In the genomic region with DNA sequence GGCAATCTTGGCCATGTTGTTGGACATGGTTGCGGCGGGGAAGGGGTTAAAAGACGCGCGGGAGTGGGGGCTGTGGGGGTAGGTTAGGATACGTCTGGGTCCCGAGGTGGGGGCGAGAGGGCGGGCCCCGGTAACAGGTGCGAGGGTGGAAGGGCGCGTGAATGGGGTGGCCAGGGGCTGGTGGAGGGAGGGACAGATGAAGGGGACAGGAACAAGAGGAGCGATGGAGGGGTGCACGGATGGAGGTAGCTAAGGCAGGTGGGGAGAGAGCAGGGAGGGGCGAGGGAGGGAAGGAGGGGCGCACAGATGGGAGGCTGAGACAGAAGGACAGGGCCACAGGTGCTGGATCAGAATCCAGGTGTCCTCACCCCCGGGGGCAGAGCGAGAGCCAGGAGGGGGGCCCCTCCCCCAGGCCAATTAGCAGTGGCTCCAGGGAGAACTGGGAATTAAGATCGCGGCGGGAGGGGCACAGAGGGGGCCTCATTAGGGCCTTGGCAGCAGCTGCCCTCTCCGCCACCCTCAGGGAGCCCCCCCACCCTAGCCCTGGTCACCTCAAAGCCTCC, we compare ENCODE assay signal across 8 cellular contexts. TPM values are rescaled to one million over a fixed set of nuclear protein-coding genes. Genes with fewer than 3 reads are reported as not detected.
DNase-seq lines count a peak whose midpoint lies in the region; ATAC-seq, FAIRE-seq and TF ChIP-seq lines count a peak whose summit lies in the region.

No MANE protein-coding gene starts in this region.

- no peak overlapping the region for H3K9ac ChIP-seq in iPS-18a (ENCODE audit: low read length)

- no peak for FAIRE-seq in small intestine (lab: Jason Lieb, UNC)

- WGBS in small intestine, 3 donors = 2 to 10% (median 9%) methylated on average over 20 to 23 of the region's 23 CpGs

- H3K36me3 Mint-ChIP-seq in activated CD4-positive, alpha-beta memory T cell treated with anti-CD3 and anti-CD28 coated beads, Interleukin-2, amount 10 ng/mL, durations not matched to agents 7 days and 5 days (ENCODE audit: low read depth) = no peaks in the 10 kb centered on the region

- peaks cover 57% of the 10 kb centered on the region for H3K27me3 ChIP-seq in iPS-18a (ENCODE audit: control insufficient read depth, insufficient read depth, low read length)
- H3K27me3 ChIP-seq in small intestine (ENCODE audit: control insufficient read depth in 2 of 2, insufficient read depth in 2 of 2, low read length in 2 of 2) = peaks cover 0 to 4% of the 10 kb centered on the region in 2 donors

- H3K9me3 ChIP-seq in iPS-18a (ENCODE audit: control insufficient read depth, low read depth, low read length) (no peaks in the 10 kb centered on the region), small intestine (ENCODE audit: control insufficient read depth, low read depth) (no peaks in the 10 kb centered on the region)

- peaks cover 23% of the 10 kb centered on the region for H3K27me3 Mint-ChIP-seq in activated CD4-positive, alpha-beta memory T cell treated with anti-CD3 and anti-CD28 coated beads, Interleukin-2, amount 10 ng/mL, durations not matched to agents 7 days and 5 days

- TF ChIP-seq CTCF in AG04449 (IDR thresholded peaks at IDR 0.05; ENCODE audit: insufficient read depth, low read length, missing control alignments) (no peak), GM10248 (IDR thresholded peaks at IDR 0.05; ENCODE audit: control extremely low read depth, extremely low read depth, low read depth, missing control alignments) (no peak)

- H3K27ac Mint-ChIP-seq in activated CD4-positive, alpha-beta memory T cell treated with anti-CD3 and anti-CD28 coated beads, Interleukin-2, amount 10 ng/mL, durations not matched to agents 7 days and 5 days = no peak overlapping the region

- CTCF ChIA-PET in AG04449 (lab: Yijun Ruan, JAX) = interaction anchor here (8.1 to 8.3 kb wide), 2 partner anchors 22 to 27 kb away, joined by 63 to 94 read pairs; a partner anchor contains a TSS
- CTCF ChIA-PET in HEK293T (lab: Yijun Ruan, JAX) = no interaction called here
- CTCF ChIA-PET in activated CD4-positive, alpha-beta memory T cell treated with anti-CD3 and anti-CD28 coated beads, Interleukin-2, amount 10 ng/mL, durations not matched to agents 7 days and 5 days (lab: Charles Lee) = interaction anchor here (5.3 kb wide), 1 partner anchor 22 kb away, joined by 30 read pairs; no protein-coding TSS in a partner anchor
- CTCF ChIA-PET in GM10248 (lab: Yijun Ruan, JAX) = interaction anchor here (1.2 to 5.0 kb wide), 4 partner anchors 9 to 21 kb away, joined by 4 to 36 read pairs (median 27); no protein-coding TSS in a partner anchor

- H3K4me1 ChIP-seq in iPS-18a (ENCODE audit: control insufficient read depth, low read depth, low read length) = peaks cover 12% of the 10 kb centered on the region
- peaks cover 0 to 5% of the 10 kb centered on the region in 2 donors for H3K4me1 ChIP-seq in small intestine (ENCODE audit: control insufficient read depth in 2 of 2, insufficient read depth in 1 of 2, low read depth in 1 of 2, low read length in 1 of 2)

- H3K4me3 Mint-ChIP-seq in activated CD4-positive, alpha-beta memory T cell treated with anti-CD3 and anti-CD28 coated beads, Interleukin-2, amount 10 ng/mL, durations not matched to agents 7 days and 5 days = peak overlapping the region; percentile 12

- DNase-seq in AG04449 (ENCODE audit: low read depth, low spot score) = no peak
- DNase-seq in HEK293T (ENCODE audit: extremely low spot score) = no peak
- no peak for DNase-seq in activated CD4-positive, alpha-beta memory T cell treated with anti-CD3 and anti-CD28 coated beads, Interleukin-2, amount 10 ng/mL, durations not matched to agents 7 days and 5 days
- no peak for DNase-seq in small intestine
- no peak for DNase-seq in GM10248 (ENCODE audit: extremely low spot score)
- DNase-seq in central memory CD4-positive, alpha-beta T cell = no peak

- peak overlapping the region; percentile 48 for H3K4me3 ChIP-seq in AG04449 (ENCODE audit: low read depth, low read length)
- H3K4me3 ChIP-seq in iPS-18a (ENCODE audit: low read length) = peak overlapping the region; percentile 70
- no peak overlapping the region for H3K4me3 ChIP-seq in small intestine (ENCODE audit: low read depth in 1 of 2, low read length in 2 of 2)

- no peak for ATAC-seq in HG02798 (IDR thresholded peaks at IDR 0.05; ENCODE audit: poor library complexity, unreplicated experiment)

- peaks cover 21% of the 10 kb centered on the region for H3K4me1 Mint-ChIP-seq in activated CD4-positive, alpha-beta memory T cell treated with anti-CD3 and anti-CD28 coated beads, Interleukin-2, amount 10 ng/mL, durations not matched to agents 7 days and 5 days

- POLR2A ChIA-PET in AG04449 (lab: Yijun Ruan, JAX) = no interaction called here
- POLR2A ChIA-PET in HEK293T (lab: Yijun Ruan, JAX) = no interaction called here
- POLR2A ChIA-PET in activated CD4-positive, alpha-beta memory T cell treated with anti-CD3 and anti-CD28 coated beads, Interleukin-2, amount 10 ng/mL, durations not matched to agents 7 days and 5 days (lab: Charles Lee) = no interaction called here
- POLR2A ChIA-PET in GM10248 (lab: Yijun Ruan, JAX) = interaction anchor here (0.6 kb wide), 1 partner anchor 198 kb away, joined by 3 read pairs; no protein-coding TSS in a partner anchor

- no peaks in the 10 kb centered on the region for H3K9me3 Mint-ChIP-seq in activated CD4-positive, alpha-beta memory T cell treated with anti-CD3 and anti-CD28 coated beads, Interleukin-2, amount 10 ng/mL, durations not matched to agents 7 days and 5 days

- H3K27ac ChIP-seq in iPS-18a (ENCODE audit: low read length) (no peak overlapping the region), small intestine (ENCODE audit: low read depth in 1 of 2, low read length in 1 of 2) (no peak overlapping the region)

- H3K36me3 ChIP-seq in iPS-18a (ENCODE audit: control insufficient read depth, low read depth, low read length) (no peaks in the 10 kb centered on the region), small intestine (ENCODE audit: control insufficient read depth in 2 of 2, insufficient read depth in 2 of 2, low read length in 2 of 2) (no peaks in the 10 kb centered on the region)

TF ChIP-seq in HEK293T, 16 proteins besides CTCF, POLR2A, EP300 and RAD21:
- TF ChIP-seq, protein P1, sequence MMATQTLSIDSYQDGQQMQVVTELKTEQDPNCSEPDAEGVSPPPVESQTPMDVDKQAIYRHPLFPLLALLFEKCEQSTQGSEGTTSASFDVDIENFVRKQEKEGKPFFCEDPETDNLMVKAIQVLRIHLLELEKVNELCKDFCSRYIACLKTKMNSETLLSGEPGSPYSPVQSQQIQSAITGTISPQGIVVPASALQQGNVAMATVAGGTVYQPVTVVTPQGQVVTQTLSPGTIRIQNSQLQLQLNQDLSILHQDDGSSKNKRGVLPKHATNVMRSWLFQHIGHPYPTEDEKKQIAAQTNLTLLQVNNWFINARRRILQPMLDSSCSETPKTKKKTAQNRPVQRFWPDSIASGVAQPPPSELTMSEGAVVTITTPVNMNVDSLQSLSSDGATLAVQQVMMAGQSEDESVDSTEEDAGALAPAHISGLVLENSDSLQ (IDR thresholded peaks at IDR 0.05) = no peak
- TF ChIP-seq L3MBTL2 (conservative IDR thresholded peaks at IDR 0.05) = peak; percentile 47; the same call in 1 of the 2 replicates

RNA-seq across cellular contexts. Expression of a gene that starts 1.3 kb away (rescaled TPM):
- total RNA-seq in activated CD4-positive, alpha-beta memory T cell treated with anti-CD3 and anti-CD28 coated beads, Interleukin-2, amount 10 ng/mL, durations not matched to agents 7 days and 5 days = 1 to 10 TPM; 3.1 to 3.4 TPM
- polyA plus RNA-seq in small intestine = not detected

RNA-seq across cellular contexts. Expression of a gene that starts 9.8 kb away (rescaled TPM):
- 1 to 10 TPM; 5.3 to 5.6 TPM for total RNA-seq in activated CD4-positive, alpha-beta memory T cell treated with anti-CD3 and anti-CD28 coated beads, Interleukin-2, amount 10 ng/mL, durations not matched to agents 7 days and 5 days
- 1 to 10 TPM in 1 of 3 donors, under 1 TPM in 1, not detected in 1; 0.45 to 3.4 TPM for polyA plus RNA-seq in small intestine

RNA-seq across cellular contexts. Expression of a gene that starts 26.2 kb away (rescaled TPM):
- total RNA-seq in activated CD4-positive, alpha-beta memory T cell treated with anti-CD3 and anti-CD28 coated beads, Interleukin-2, amount 10 ng/mL, durations not matched to agents 7 days and 5 days = under 1 TPM; 0.15 to 0.20 TPM
- 1 to 10 TPM in 2 of 3 donors, not detected in 1; 2.2 to 5.3 TPM for polyA plus RNA-seq in small intestine

RNA-seq across cellular contexts. Expression of a gene that starts 33.6 kb away (rescaled TPM):
- total RNA-seq in activated CD4-positive, alpha-beta memory T cell treated with anti-CD3 and anti-CD28 coated beads, Interleukin-2, amount 10 ng/mL, durations not matched to agents 7 days and 5 days = 100 to 1,000 TPM; 446 to 465 TPM
- polyA plus RNA-seq in small intestine = 100 to 1,000 TPM; 189 to 356 (median 240) TPM

Comparison
In these comparisons a context has a peak if more than half of its experiments do, and no peak if none do; other contexts are left out.
1. H3K4me3 ChIP-seq: peak in AG04449 (single experiment) and iPS-18a (single experiment); none in small intestine (0 of 2).